ENCODE assay signal across 23 cellular contexts in the genomic region with DNA sequence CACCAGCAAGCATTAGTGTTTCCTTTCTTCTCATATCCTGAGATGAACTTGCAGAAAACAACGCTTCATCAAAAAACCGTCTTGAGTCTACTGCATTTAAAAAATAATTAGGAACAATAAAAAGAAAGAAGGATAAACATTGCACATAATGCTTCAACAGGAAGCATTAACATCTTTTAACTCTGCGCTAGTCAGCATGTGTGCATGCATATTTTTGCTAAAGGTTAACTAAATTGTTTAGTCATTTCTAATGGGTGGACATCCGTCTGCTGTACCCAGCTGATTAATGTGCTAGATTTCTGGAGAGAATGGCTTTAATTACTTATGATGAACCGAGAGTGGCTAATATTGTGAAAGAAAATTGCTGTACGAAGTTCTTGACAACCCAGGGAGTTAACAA.
DNase-seq lines count a peak whose midpoint lies in the region; ATAC-seq and TF ChIP-seq lines count a peak whose summit lies in the region.
"Had no signal": no experiment of that assay in that cellular context is flagged by ENCODE, and none has a peak within 500 bp of the region (broad histone marks: within the 10 kb centered on the region; RNA-seq: fewer than 3 reads in every experiment).

No MANE protein-coding gene starts in this region.

- peak overlapping the region; percentile 25; the same call in 1 of the 2 replicates for H3K27ac Mint-ChIP-seq in HFFc6
- no peak overlapping the region for H3K27ac Mint-ChIP-seq in natural killer cell treated with Interleukin-12 subunit alpha and Interleukin-12 subunit beta and Interleukin-15 and Interleukin-18, amount 100 ng/mL, for 72 hours
- H3K27ac Mint-ChIP-seq: activated CD8-positive, alpha-beta T cell treated with anti-CD3 and anti-CD28 coated beads for 36 hours; activated T-cell treated with anti-CD3 and anti-CD28 coated beads, Interleukin-2, amount 50 U/mL, for 24 hours; stimulated activated naive CD8-positive, alpha-beta T cell treated with anti-CD3 and anti-CD28 coated beads, Interleukin-15, amount 100 ng/mL, for 72 hours had no signal

- H3K9me3 Mint-ChIP-seq in HFFc6, result no peaks in the 10 kb centered on the region
- no peaks in the 10 kb centered on the region for H3K9me3 Mint-ChIP-seq in natural killer cell treated with Interleukin-12 subunit alpha and Interleukin-12 subunit beta and Interleukin-15 and Interleukin-18, amount 100 ng/mL, for 72 hours
- H3K9me3 Mint-ChIP-seq: activated CD8-positive, alpha-beta T cell treated with anti-CD3 and anti-CD28 coated beads for 36 hours; activated T-cell treated with anti-CD3 and anti-CD28 coated beads, Interleukin-2, amount 50 U/mL, for 24 hours; stimulated activated naive CD8-positive, alpha-beta T cell treated with anti-CD3 and anti-CD28 coated beads, Interleukin-15, amount 100 ng/mL, for 72 hours had no signal

- peaks cover 6 to 9% (median 8%) of the 10 kb centered on the region in 4 donors for H3K4me1 ChIP-seq in upper lobe of left lung

- TF ChIP-seq EP300 in upper lobe of left lung (IDR thresholded peaks at IDR 0.05), result no peak

- H3K9me3 ChIP-seq in upper lobe of left lung, result no peaks in the 10 kb centered on the region
- H3K9me3 ChIP-seq: heart left ventricle, neutrophil, spleen, upper lobe of right lung had no signal

- H3K27ac ChIP-seq in upper lobe of left lung, result no peak overlapping the region
- H3K27ac ChIP-seq: 22Rv1, neutrophil, RWPE1, spleen, upper lobe of right lung had no signal

- no peaks in the 10 kb centered on the region for H3K27me3 Mint-ChIP-seq in HFFc6 (ENCODE audit: insufficient read depth)
- no peaks in the 10 kb centered on the region for H3K27me3 Mint-ChIP-seq in natural killer cell treated with Interleukin-12 subunit alpha and Interleukin-12 subunit beta and Interleukin-15 and Interleukin-18, amount 100 ng/mL, for 72 hours
- H3K27me3 Mint-ChIP-seq: activated CD8-positive, alpha-beta T cell treated with anti-CD3 and anti-CD28 coated beads for 36 hours; activated T-cell treated with anti-CD3 and anti-CD28 coated beads, Interleukin-2, amount 50 U/mL, for 24 hours; stimulated activated naive CD8-positive, alpha-beta T cell treated with anti-CD3 and anti-CD28 coated beads, Interleukin-15, amount 100 ng/mL, for 72 hours had no signal

- 36 to 43% methylated on average over 6 of the region's 6 CpGs for WGBS in upper lobe of left lung, 2 donors

- TF ChIP-seq CTCF in HFFc6 (IDR thresholded peaks at IDR 0.05) (no peak), upper lobe of left lung (IDR thresholded peaks at IDR 0.05) (no peak)

- no peak overlapping the region for H3K4me3 ChIP-seq in upper lobe of left lung
- H3K4me3 ChIP-seq: heart left ventricle, spleen, upper lobe of right lung had no signal

- ATAC-seq in upper lobe of left lung (ENCODE audit: low FRiP score in 2 of 2), result no peak
- ATAC-seq in natural killer cell treated with Interleukin-12 subunit alpha and Interleukin-12 subunit beta and Interleukin-15 and Interleukin-18, amount 100 ng/mL, for 72 hours, result no peak
- ATAC-seq: activated CD8-positive, alpha-beta T cell treated with anti-CD3 and anti-CD28 coated beads for 36 hours; heart left ventricle; stimulated activated naive CD8-positive, alpha-beta T cell treated with anti-CD3 and anti-CD28 coated beads, Interleukin-15, amount 100 ng/mL, for 72 hours; upper lobe of right lung had no signal

- H3K4me1 Mint-ChIP-seq in HFFc6 (ENCODE audit: low read depth), result peaks cover 41% of the 10 kb centered on the region
- H3K4me1 Mint-ChIP-seq in natural killer cell treated with Interleukin-12 subunit alpha and Interleukin-12 subunit beta and Interleukin-15 and Interleukin-18, amount 100 ng/mL, for 72 hours (ENCODE audit: low read depth in 2 of 2), result no peaks in the 10 kb centered on the region
- H3K4me1 Mint-ChIP-seq: stimulated activated naive CD8-positive, alpha-beta T cell treated with anti-CD3 and anti-CD28 coated beads, Interleukin-15, amount 100 ng/mL, for 72 hours had no signal

- peak overlapping the region; percentile 2; the same call in 1 of the 2 replicates for H3K4me3 Mint-ChIP-seq in HFFc6
- H3K4me3 Mint-ChIP-seq in natural killer cell treated with Interleukin-12 subunit alpha and Interleukin-12 subunit beta and Interleukin-15 and Interleukin-18, amount 100 ng/mL, for 72 hours, result no peak overlapping the region
- H3K4me3 Mint-ChIP-seq: activated CD8-positive, alpha-beta T cell treated with anti-CD3 and anti-CD28 coated beads for 36 hours; activated T-cell treated with anti-CD3 and anti-CD28 coated beads, Interleukin-2, amount 50 U/mL, for 24 hours; stimulated activated naive CD8-positive, alpha-beta T cell treated with anti-CD3 and anti-CD28 coated beads, Interleukin-15, amount 100 ng/mL, for 72 hours had no signal

- DNase-seq in A172 (ENCODE audit: low spot score), result peak; percentile 29
- peak; percentile 33 for DNase-seq in HFFc6
- DNase-seq in astrocyte of the hippocampus (ENCODE audit: low read depth, low spot score), result peak; percentile 30
- peak; percentile 42 for DNase-seq in iris pigment epithelial cell (ENCODE audit: low read depth)
- DNase-seq in amniotic stem cell (lab: John Stamatoyannopoulos, UW), result no peak
- no peak for DNase-seq in OCI-M1 (lab: John Stamatoyannopoulos, UW)
- no peak for DNase-seq in upper lobe of left lung
- no peak for DNase-seq in natural killer cell treated with Interleukin-12 subunit alpha and Interleukin-12 subunit beta and Interleukin-15 and Interleukin-18, amount 100 ng/mL, for 72 hours (ENCODE audit: low spot score)
- DNase-seq: activated CD8-positive, alpha-beta T cell treated with anti-CD3 and anti-CD28 coated beads for 36 hours; activated naive CD4-positive, alpha-beta T cell treated with Interleukin-2 at 50 U/mL for 16 hours; activated T-cell treated with anti-CD3 and anti-CD28 coated beads, Interleukin-2, amount 50 U/mL, for 24 hours; amygdala; C1 segment of cervical spinal cord; heart left ventricle; KBM-7; NCI-H187; spleen; stimulated activated CD4-positive, alpha-beta T cell treated with anti-CD3 and anti-CD28 coated beads, Interleukin-4, amount 100 ng/mL, for 4 hours; stimulated activated naive CD8-positive, alpha-beta T cell treated with anti-CD3 and anti-CD28 coated beads, Interleukin-15, amount 100 ng/mL, for 72 hours; upper lobe of right lung had no signal

- TF ChIP-seq POLR2A in upper lobe of left lung (IDR thresholded peaks at IDR 0.05), result no peak

- no peaks in the 10 kb centered on the region for H3K36me3 ChIP-seq in upper lobe of left lung
- H3K36me3 ChIP-seq: heart left ventricle, neutrophil, spleen, upper lobe of right lung had no signal

- no peaks in the 10 kb centered on the region for H3K36me3 Mint-ChIP-seq in HFFc6 (ENCODE audit: low read depth)
- no peaks in the 10 kb centered on the region for H3K36me3 Mint-ChIP-seq in natural killer cell treated with Interleukin-12 subunit alpha and Interleukin-12 subunit beta and Interleukin-15 and Interleukin-18, amount 100 ng/mL, for 72 hours

- no peaks in the 10 kb centered on the region for H3K27me3 ChIP-seq in upper lobe of left lung
- H3K27me3 ChIP-seq: heart left ventricle, neutrophil, spleen, upper lobe of right lung had no signal

Comparison
In these comparisons a context has a peak if more than half of its experiments do, and no peak if none do; other contexts are left out.
1. DNase-seq: peak in A172 (single experiment), HFFc6 (single experiment), astrocyte of the hippocampus (single experiment) and iris pigment epithelial cell (single experiment); none in amniotic stem cell (single experiment), OCI-M1 (single experiment), upper lobe of left lung (0 of 2) and natural killer cell treated with Interleukin-12 subunit alpha and Interleukin-12 subunit beta and Interleukin-15 and Interleukin-18, amount 100 ng/mL, for 72 hours (single experiment).